In genomic region chr4:7392438-7393374, GRCh38 we compare ENCODE assay signal across 13 cellular contexts. TPM values are rescaled to one million over a fixed set of nuclear protein-coding genes. Genes with fewer than 3 reads are reported as not detected.
DNase-seq lines count a peak whose midpoint lies in the region; ATAC-seq and TF ChIP-seq lines count a peak whose summit lies in the region.
"Had no signal": no experiment of that assay in that cellular context is flagged by ENCODE, and none has a peak within 500 bp of the region (broad histone marks: within the 10 kb centered on the region; RNA-seq: fewer than 3 reads in every experiment).

No MANE protein-coding gene starts in this region.

- no peak for TF ChIP-seq CTCF in lower leg skin (IDR thresholded peaks at IDR 0.05)

- intact Hi-C loops in activated CD4-positive, alpha-beta memory T cell treated with anti-CD3 and anti-CD28 coated beads for 36 hours (cut with micrococcal nuclease), result no loop called here
- intact Hi-C loops in lower leg skin (cut with DNase I; ENCODE audit: low total_unique reads), result no loop called here

- no peaks in the 10 kb centered on the region for H3K4me1 Mint-ChIP-seq in activated CD4-positive, alpha-beta memory T cell treated with anti-CD3 and anti-CD28 coated beads, Interleukin-2, amount 10 ng/mL, durations not matched to agents 7 days and 5 days
- H3K4me1 Mint-ChIP-seq in activated CD4-positive, alpha-beta memory T cell treated with anti-CD3 and anti-CD28 coated beads for 36 hours (ENCODE audit: low read depth), result no peaks in the 10 kb centered on the region

- H3K27ac ChIP-seq in cingulate gyrus (ENCODE audit: low read depth, low read length), result peak overlapping the region; percentile 23
- H3K27ac ChIP-seq: SJCRH30, suprapubic skin had no signal

- POLR2A ChIA-PET in activated CD4-positive, alpha-beta memory T cell treated with anti-CD3 and anti-CD28 coated beads, Interleukin-2, amount 10 ng/mL, durations not matched to agents 7 days and 5 days (lab: Charles Lee), result no interaction called here
- POLR2A ChIA-PET in activated CD4-positive, alpha-beta memory T cell treated with anti-CD3 and anti-CD28 coated beads for 36 hours (lab: Charles Lee), result no interaction called here

- peak; percentile 13 for DNase-seq in activated CD4-positive, alpha-beta memory T cell treated with anti-CD3 and anti-CD28 coated beads, Interleukin-2, amount 10 ng/mL, durations not matched to agents 7 days and 5 days
- DNase-seq in activated CD4-positive, alpha-beta memory T cell treated with anti-CD3 and anti-CD28 coated beads for 36 hours, result no peak
- DNase-seq in left kidney (ENCODE audit: low read depth, low spot score), result peak; percentile 87
- DNase-seq in ureter (ENCODE audit: low spot score), result peak; percentile 43
- DNase-seq in lower leg skin (ENCODE audit: low spot score in 2 of 2), result no peak
- DNase-seq in OCI-M1 (lab: John Stamatoyannopoulos, UW), result no peak
- DNase-seq: naive B cell, SJCRH30 had no signal

- 67 to 69% methylated on average over 28 of the region's 31 CpGs for WGBS in lower leg skin, 2 donors

- H3K9me3 Mint-ChIP-seq in activated CD4-positive, alpha-beta memory T cell treated with anti-CD3 and anti-CD28 coated beads, Interleukin-2, amount 10 ng/mL, durations not matched to agents 7 days and 5 days, result peaks cover 3% of the 10 kb centered on the region
- H3K9me3 Mint-ChIP-seq in activated CD4-positive, alpha-beta memory T cell treated with anti-CD3 and anti-CD28 coated beads for 36 hours, result peaks cover 2% of the 10 kb centered on the region

- H3K27me3 Mint-ChIP-seq in activated CD4-positive, alpha-beta memory T cell treated with anti-CD3 and anti-CD28 coated beads, Interleukin-2, amount 10 ng/mL, durations not matched to agents 7 days and 5 days, result peaks cover 3% of the 10 kb centered on the region
- peaks cover 7% of the 10 kb centered on the region for H3K27me3 Mint-ChIP-seq in activated CD4-positive, alpha-beta memory T cell treated with anti-CD3 and anti-CD28 coated beads for 36 hours

- no peak overlapping the region for H3K27ac Mint-ChIP-seq in activated CD4-positive, alpha-beta memory T cell treated with anti-CD3 and anti-CD28 coated beads, Interleukin-2, amount 10 ng/mL, durations not matched to agents 7 days and 5 days
- H3K27ac Mint-ChIP-seq in activated CD4-positive, alpha-beta memory T cell treated with anti-CD3 and anti-CD28 coated beads for 36 hours, result no peak overlapping the region
- H3K27ac Mint-ChIP-seq: naive B cell had no signal

- no peak overlapping the region for H3K4me3 ChIP-seq in lower leg skin (ENCODE audit: low read depth, poor library complexity, severe bottlenecking)
- H3K4me3 ChIP-seq: K562, SJCRH30, suprapubic skin had no signal

- no peak for TF ChIP-seq POLR2A in lower leg skin (IDR thresholded peaks at IDR 0.05)

- CTCF ChIA-PET in activated CD4-positive, alpha-beta memory T cell treated with anti-CD3 and anti-CD28 coated beads, Interleukin-2, amount 10 ng/mL, durations not matched to agents 7 days and 5 days (lab: Charles Lee), result no interaction called here
- CTCF ChIA-PET in activated CD4-positive, alpha-beta memory T cell treated with anti-CD3 and anti-CD28 coated beads for 36 hours (lab: Charles Lee), result no interaction called here

- no peak for ATAC-seq in GM19463 (IDR thresholded peaks at IDR 0.05; ENCODE audit: unreplicated experiment)
- ATAC-seq: K562 had no signal

- no peak overlapping the region for H3K4me3 Mint-ChIP-seq in activated CD4-positive, alpha-beta memory T cell treated with anti-CD3 and anti-CD28 coated beads, Interleukin-2, amount 10 ng/mL, durations not matched to agents 7 days and 5 days
- no peak overlapping the region for H3K4me3 Mint-ChIP-seq in activated CD4-positive, alpha-beta memory T cell treated with anti-CD3 and anti-CD28 coated beads for 36 hours
- H3K4me3 Mint-ChIP-seq: naive B cell had no signal

- no peaks in the 10 kb centered on the region for H3K36me3 Mint-ChIP-seq in activated CD4-positive, alpha-beta memory T cell treated with anti-CD3 and anti-CD28 coated beads, Interleukin-2, amount 10 ng/mL, durations not matched to agents 7 days and 5 days (ENCODE audit: low read depth)
- no peaks in the 10 kb centered on the region for H3K36me3 Mint-ChIP-seq in activated CD4-positive, alpha-beta memory T cell treated with anti-CD3 and anti-CD28 coated beads for 36 hours
- H3K36me3 Mint-ChIP-seq: naive B cell had no signal

RNA-seq across cellular contexts. Expression of gene PSAPL1, which starts 42.0 kb away (rescaled TPM):
- total RNA-seq in activated CD4-positive, alpha-beta memory T cell treated with anti-CD3 and anti-CD28 coated beads, Interleukin-2, amount 10 ng/mL, durations not matched to agents 7 days and 5 days, result not detected
- not detected for total RNA-seq in activated CD4-positive, alpha-beta memory T cell treated with anti-CD3 and anti-CD28 coated beads for 36 hours
- total RNA-seq in ureter, result not detected
- total RNA-seq in lower leg skin, result 100 to 1,000 TPM; 142 to 570 (median 249) TPM
- total RNA-seq: glomerular endothelial cell, K562, SJCRH30 had no signal

Comparison
In these comparisons a context has a peak if more than half of its experiments do, and no peak if none do; other contexts are left out.
1. DNase-seq: peak in activated CD4-positive, alpha-beta memory T cell treated with anti-CD3 and anti-CD28 coated beads, Interleukin-2, amount 10 ng/mL, durations not matched to agents 7 days and 5 days (single experiment), left kidney (single experiment) and ureter (single experiment); none in activated CD4-positive, alpha-beta memory T cell treated with anti-CD3 and anti-CD28 coated beads for 36 hours (single experiment), lower leg skin (0 of 2) and OCI-M1 (single experiment).
2. RNA of gene PSAPL1, which starts 42.0 kb away (total RNA-seq): 142 to 570 TPM in lower leg skin; not detected in activated CD4-positive, alpha-beta memory T cell treated with anti-CD3 and anti-CD28 coated beads, Interleukin-2, amount 10 ng/mL, durations not matched to agents 7 days and 5 days, not detected in activated CD4-positive, alpha-beta memory T cell treated with anti-CD3 and anti-CD28 coated beads for 36 hours and not detected in ureter (single experiment); every median in the first group is over 100 times any median in the second.